In the genomic region with DNA sequence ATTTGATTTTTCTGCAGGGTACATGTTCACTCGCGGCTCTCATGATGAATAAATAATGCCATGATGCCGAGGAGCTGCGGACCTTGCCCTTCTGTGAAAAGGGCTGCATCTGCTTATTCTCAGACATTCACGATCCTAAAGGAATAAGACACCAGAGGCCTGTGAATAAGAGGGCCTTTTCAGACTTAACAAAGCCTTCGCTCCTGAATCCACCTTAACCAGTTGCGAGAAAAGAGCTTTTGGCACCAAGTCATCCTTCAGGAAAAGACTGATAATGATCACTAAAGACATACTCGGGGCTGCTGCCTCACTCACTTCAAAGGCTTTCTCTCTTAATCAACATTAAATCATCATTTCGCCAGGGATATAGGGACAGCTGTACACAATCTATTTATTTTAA, we compare ENCODE assay signal across 9 cellular contexts.
A peak's percentile ranks its signal among the peaks of the same experiment; 100 is the strongest.
DNase-seq lines count a peak whose midpoint lies in the region; ATAC-seq, FAIRE-seq and TF ChIP-seq lines count a peak whose summit lies in the region.
"Had no signal": no experiment of that assay in that cellular context is flagged by ENCODE, and none has a peak within 500 bp of the region (broad histone marks: within the 10 kb centered on the region; RNA-seq: fewer than 3 reads in every experiment).

No MANE protein-coding gene starts in this region.

- POLR2A ChIA-PET in MCF 10A (lab: Yijun Ruan, JAX) = interaction anchor here (0.7 kb wide), 1 partner anchor 17 kb away, joined by 3 read pairs; no protein-coding TSS in a partner anchor
- POLR2A ChIA-PET in H1 (lab: Charles Lee; ENCODE audit: partially characterized antibody) = no interaction called here

- no peak overlapping the region for H2BK20ac ChIP-seq in H1 (ENCODE audit: low read length)

- no peak overlapping the region for H3K27ac Mint-ChIP-seq in MCF 10A (ENCODE audit: low read depth, unreplicated experiment)
- H3K27ac Mint-ChIP-seq: activated CD4-positive, alpha-beta memory T cell treated with anti-CD3 and anti-CD28 coated beads for 36 hours had no signal

- no peaks in the 10 kb centered on the region for H3K23me2 ChIP-seq in H1 (ENCODE audit: low read depth, low read length)

- H3K4me3 ChIP-seq in breast epithelium (peak overlapping the region; percentile 24 to 50 (median 31)), H1 (ENCODE audit: extremely low read depth in 1 of 4, insufficient read depth in 2 of 4, low read depth in 3 of 4, low read length in 4 of 4) (no peak overlapping the region)

- H4K91ac ChIP-seq in H1 (replicated peaks; ENCODE audit: insufficient read length, low read length) = no peak overlapping the region

- H4K5ac ChIP-seq in H1 (ENCODE audit: insufficient read length, low read depth, low read length) = no peak overlapping the region

- DNase-seq in breast epithelium (ENCODE audit: low spot score in 2 of 2) (no peak), MCF 10A (ENCODE audit: unreplicated experiment) (no peak), H1 (ENCODE audit: low read depth in 1 of 2, low spot score in 2 of 2) (no peak), myocyte (ENCODE audit: low read depth) (peak; percentile 47), cerebellar cortex (ENCODE audit: low spot score) (no peak), NCI-H510A treated with DMSO at 0.1 percent for 48 hours (lab: John Stamatoyannopoulos, UW) (no peak), DMS114 treated with DMSO at 0.1 percent for 48 hours (lab: John Stamatoyannopoulos, UW; ENCODE audit: unreplicated experiment) (no peak)
- DNase-seq: activated CD4-positive, alpha-beta memory T cell treated with anti-CD3 and anti-CD28 coated beads for 36 hours had no signal

- no peaks in the 10 kb centered on the region for H3K36me3 Mint-ChIP-seq in MCF 10A (ENCODE audit: insufficient read depth, unreplicated experiment)
- H3K36me3 Mint-ChIP-seq: activated CD4-positive, alpha-beta memory T cell treated with anti-CD3 and anti-CD28 coated beads for 36 hours had no signal

- no peak overlapping the region for H2BK5ac ChIP-seq in H1 (ENCODE audit: low read depth, low read length)

- H2AFZ ChIP-seq in H1 (ENCODE audit: low read length) = peak overlapping the region; percentile 43; the same call in 1 of the 2 replicates

- no peak overlapping the region for H4K8ac ChIP-seq in H1 (ENCODE audit: extremely low read depth, insufficient read depth, low read length)

- H3K79me2 ChIP-seq in H1 (ENCODE audit: control insufficient read depth in 1 of 2, insufficient read depth in 2 of 2, low read length in 2 of 2) = no peaks in the 10 kb centered on the region

- no peak for FAIRE-seq in H1 (lab: Jason Lieb, UNC)

- peak overlapping the region in 1 of 2 donors; percentile 14 for H3K27ac ChIP-seq in breast epithelium
- no peak overlapping the region for H3K27ac ChIP-seq in H1 (ENCODE audit: low read depth, low read length)

- no peak overlapping the region for H3K18ac ChIP-seq in H1 (ENCODE audit: extremely low read depth, low read length)

- no peaks in the 10 kb centered on the region for H4K20me1 ChIP-seq in H1 (replicated peaks in 1 of 2; ENCODE audit: control insufficient read depth in 1 of 2, insufficient read depth in 2 of 2, low read length in 2 of 2)

- H3K4ac ChIP-seq in H1 (replicated peaks; ENCODE audit: insufficient read length, low read depth, low read length) = no peak overlapping the region

- no peaks in the 10 kb centered on the region for H3K4me1 Mint-ChIP-seq in MCF 10A (ENCODE audit: insufficient read depth, unreplicated experiment)

- H3K4me2 ChIP-seq in H1 (ENCODE audit: insufficient read depth in 1 of 2, low read depth in 2 of 2, low read length in 2 of 2) = no peak overlapping the region; a peak in 2 of 4 replicates

- H2BK120ac ChIP-seq in H1 (replicated peaks; ENCODE audit: low read depth, low read length) = no peak overlapping the region

- H3K9ac ChIP-seq in H1 (replicated peaks in 1 of 4; ENCODE audit: extremely low read depth in 1 of 4, low read depth in 3 of 4, low read length in 3 of 4) = no peak overlapping the region

- H3K4me1 ChIP-seq in breast epithelium = no peaks in the 10 kb centered on the region
- H3K4me1 ChIP-seq in H1 (replicated peaks in 1 of 4; ENCODE audit: control insufficient read depth in 3 of 4, insufficient read depth in 4 of 4, low read length in 3 of 4) = peaks cover 0 to 5% (median 2%) of the 10 kb centered on the region in 4 experiments; a peak in 2 of 7 replicates

- TF ChIP-seq CTCF in breast epithelium (IDR thresholded peaks at IDR 0.05) (no peak), MCF 10A (IDR thresholded peaks at IDR 0.05; ENCODE audit: unreplicated experiment) (no peak), H1 (IDR thresholded peaks at IDR 0.05; ENCODE audit: control extremely low read depth in 1 of 3, insufficient read depth in 1 of 3, low read depth in 1 of 3, low read length in 3 of 3) (no peak)

- peaks cover 76% of the 10 kb centered on the region for H3K27me3 Mint-ChIP-seq in MCF 10A (ENCODE audit: insufficient read depth, unreplicated experiment)

- intact Hi-C loops in breast epithelium (cut with DNase I; ENCODE audit: low total_unique reads) (no loop called here), MCF 10A (cut with micrococcal nuclease) (no loop called here)

- no peak overlapping the region for H2BK12ac ChIP-seq in H1 (ENCODE audit: low read depth, low read length)

- H3K9me3 Mint-ChIP-seq in MCF 10A (ENCODE audit: unreplicated experiment) = no peaks in the 10 kb centered on the region
- H3K9me3 Mint-ChIP-seq: activated CD4-positive, alpha-beta memory T cell treated with anti-CD3 and anti-CD28 coated beads for 36 hours had no signal

- TF ChIP-seq RAD21 in H1 (IDR thresholded peaks at IDR 0.05 in 1 of 2, conservative IDR thresholded peaks at IDR 0.05 in 1 of 2; ENCODE audit: low read depth in 2 of 2, low read length in 2 of 2) = no peak

- no TSS peak for BruUV-seq in MCF 10A (replicated peaks; lab: Mats Ljungman, UMichigan)

- no peak overlapping the region for H3K14ac ChIP-seq in H1 (ENCODE audit: insufficient read length)

- no peak overlapping the region for H3K56ac ChIP-seq in H1 (replicated peaks; ENCODE audit: insufficient read length, low read depth, low read length)

- CTCF ChIA-PET in MCF 10A (lab: Yijun Ruan, JAX) = interaction anchor here (0.6 to 1.1 kb wide), 2 partner anchors 23 to 914 kb away, joined by 3 read pairs; no protein-coding TSS in a partner anchor
- CTCF ChIA-PET in H1 (lab: Charles Lee; ENCODE audit: partially characterized antibody) = interaction anchor here (0.8 to 1.3 kb wide), 2 partner anchors 12 to 630 kb away, joined by 3 to 4 read pairs; no protein-coding TSS in a partner anchor

- TF ChIP-seq POLR2A in breast epithelium (IDR thresholded peaks at IDR 0.05) (no peak), H1 (IDR thresholded peaks at IDR 0.05; ENCODE audit: control extremely low read depth in 1 of 2, low read depth in 2 of 2, low read length in 2 of 2) (no peak)

- no peak for TF ChIP-seq EP300 in H1 (IDR thresholded peaks at IDR 0.05; ENCODE audit: borderline replicate concordance in 1 of 2, low read depth in 2 of 2, low read length in 2 of 2)

- no peaks in the 10 kb centered on the region for H3K9me3 ChIP-seq in breast epithelium
- no peaks in the 10 kb centered on the region for H3K9me3 ChIP-seq in H1 (ENCODE audit: insufficient read depth in 2 of 2, low read depth in 1 of 2, low read length in 1 of 2)

- H2BK15ac ChIP-seq in H1 (ENCODE audit: low read length) = no peak overlapping the region

- H3K36me3 ChIP-seq in breast epithelium (no peaks in the 10 kb centered on the region), H1 (ENCODE audit: control insufficient read depth in 2 of 4, insufficient read depth in 4 of 4, low read length in 3 of 4) (no peaks in the 10 kb centered on the region)

- no peak for ATAC-seq in GM21529 (IDR thresholded peaks at IDR 0.05; ENCODE audit: unreplicated experiment)

- H3K27me3 ChIP-seq in breast epithelium (no peaks in the 10 kb centered on the region), H1 (replicated peaks in 1 of 4; ENCODE audit: control insufficient read depth in 3 of 4, extremely low read depth in 1 of 4, insufficient read depth in 3 of 4, low read length in 3 of 4) (no peaks in the 10 kb centered on the region)

- no peak overlapping the region for H3K4me3 Mint-ChIP-seq in MCF 10A (ENCODE audit: unreplicated experiment)
- H3K4me3 Mint-ChIP-seq: activated CD4-positive, alpha-beta memory T cell treated with anti-CD3 and anti-CD28 coated beads for 36 hours had no signal

- no peak overlapping the region for H2AK5ac ChIP-seq in H1 (ENCODE audit: low read depth, low read length)

- 73% methylated on average over 9 of the region's 9 CpGs; no CpG with 5 or more reads in 1 of the 2 experiments for WGBS in H1 (ENCODE audit: extremely low coverage in 1 of 2, insufficient coverage in 1 of 2, insufficient read length in 1 of 2, insufficient replicate concordance in 2 of 2, low coverage in 1 of 2, low lambda C conversion rate in 2 of 2, missing lambda C conversion rate in 1 of 2), 2 experiments

- H3K79me1 ChIP-seq in H1 (ENCODE audit: low read depth, low read length) = no peaks in the 10 kb centered on the region

- no peak overlapping the region for H3K23ac ChIP-seq in H1 (ENCODE audit: insufficient read length)

TF ChIP-seq in H1, 55 proteins besides CTCF, POLR2A, EP300 and RAD21 (continues in another document):
- TF ChIP-seq RNF2 (IDR thresholded peaks at IDR 0.05; ENCODE audit: borderline replicate concordance, low read depth, low read length, missing control alignments, poor library complexity, severe bottlenecking) = no peak
- no peak for TF ChIP-seq HDAC6 (IDR thresholded peaks at IDR 0.05; ENCODE audit: low read depth, low read length)
- no peak for TF ChIP-seq POLR2AphosphoS5 (IDR thresholded peaks at IDR 0.05; ENCODE audit: low read depth, low read length)
- no peak for TF ChIP-seq BRCA1 (IDR thresholded peaks at IDR 0.05; ENCODE audit: low read depth, low read length)
- TF ChIP-seq, protein P1, sequence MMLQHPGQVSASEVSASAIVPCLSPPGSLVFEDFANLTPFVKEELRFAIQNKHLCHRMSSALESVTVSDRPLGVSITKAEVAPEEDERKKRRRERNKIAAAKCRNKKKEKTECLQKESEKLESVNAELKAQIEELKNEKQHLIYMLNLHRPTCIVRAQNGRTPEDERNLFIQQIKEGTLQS (IDR thresholded peaks at IDR 0.05; ENCODE audit: insufficient read depth, low read depth, low read length) = no peak
- no peak for TF ChIP-seq TBP (IDR thresholded peaks at IDR 0.05; ENCODE audit: low read depth, low read length)
- TF ChIP-seq GTF2F1 (IDR thresholded peaks at IDR 0.05; ENCODE audit: borderline replicate concordance, low read depth, low read length) = no peak
- TF ChIP-seq RBBP5 (IDR thresholded peaks at IDR 0.05; ENCODE audit: borderline replicate concordance, low read depth, low read length) = no peak
- no peak for TF ChIP-seq JUN (IDR thresholded peaks at IDR 0.05; ENCODE audit: low read depth, low read length)
- no peak for TF ChIP-seq SIN3A (conservative IDR thresholded peaks at IDR 0.05 in 1 of 2, IDR thresholded peaks at IDR 0.05 in 1 of 2; ENCODE audit: low read depth in 1 of 2, low read length in 2 of 2)
- TF ChIP-seq TAF7 (optimal IDR thresholded peaks at IDR 0.05; ENCODE audit: borderline replicate concordance, low read depth, low read length) = no peak
- no peak for TF ChIP-seq CREB1 (IDR thresholded peaks at IDR 0.05)
- no peak for TF ChIP-seq MAFK (IDR thresholded peaks at IDR 0.05; ENCODE audit: low read depth, low read length)
- no peak for TF ChIP-seq SP4 (IDR thresholded peaks at IDR 0.05; ENCODE audit: low read length)

Comparison
In these comparisons a context has a peak if more than half of its experiments do, and no peak if none do; other contexts are left out.
1. H3K4me3 ChIP-seq: peak in breast epithelium (3 of 3); none in H1 (0 of 4).